8 cellular contexts compared by ENCODE assay signal in the genomic region with DNA sequence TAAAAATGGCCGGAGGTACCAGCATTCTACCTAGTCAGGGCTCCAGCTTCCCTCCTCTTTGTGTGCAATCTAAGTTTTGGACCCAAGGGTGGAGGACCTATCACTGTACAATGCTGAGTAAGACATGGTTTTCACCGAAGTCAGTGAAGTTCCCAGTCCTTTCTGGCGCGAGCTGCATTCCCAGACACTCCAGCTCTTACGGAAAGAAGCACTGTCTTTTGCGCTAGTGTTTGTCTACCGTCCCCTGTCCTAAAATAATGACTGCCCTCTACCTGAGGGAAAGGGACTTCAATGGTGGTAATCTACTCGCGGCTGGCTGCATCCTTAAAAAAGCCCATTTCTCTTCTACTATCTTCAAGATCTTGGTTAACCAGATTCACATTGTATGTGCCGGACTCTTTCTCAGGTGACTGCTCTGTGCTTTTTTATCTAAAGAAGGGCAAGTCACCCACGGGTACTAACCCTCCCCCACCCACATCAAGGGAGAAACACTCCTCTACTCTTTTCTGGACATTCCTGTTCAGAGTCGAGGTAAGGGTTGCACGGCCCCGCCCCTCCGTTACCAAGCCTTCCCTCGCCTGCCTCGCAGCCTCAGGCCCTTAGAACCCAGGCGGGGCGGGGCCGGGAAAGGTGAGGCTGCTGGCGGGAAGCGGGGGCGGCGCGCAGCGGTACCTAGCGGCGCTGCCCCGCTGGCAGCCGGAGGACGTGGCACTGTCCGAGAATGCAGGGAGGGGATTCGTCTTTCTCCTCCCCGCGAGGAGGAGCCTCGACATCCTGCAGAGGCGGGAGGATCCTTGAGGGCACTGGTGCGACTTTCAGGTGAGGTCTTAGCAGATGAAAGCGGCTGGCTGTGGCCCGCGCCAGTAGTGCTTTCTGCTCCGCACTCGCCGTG.
DNase-seq lines count a peak whose midpoint lies in the region; ATAC-seq and TF ChIP-seq lines count a peak whose summit lies in the region.
"Not testable (repeated sequence)": the region's sequence is repeated elsewhere in the genome, so short reads cannot be mapped to it uniquely, and the experiment has no call there.

No MANE protein-coding gene starts in this region.

- ATAC-seq in GM21717 (IDR thresholded peaks at IDR 0.05; ENCODE audit: unreplicated experiment): peak; percentile 73
- ATAC-seq in mucosa of descending colon: peak; percentile 89

- TF ChIP-seq CTCF in epithelial cell of proximal tubule (conservative IDR thresholded peaks at IDR 0.05; ENCODE audit: low read depth, low read length); mucosa of descending colon (IDR thresholded peaks at IDR 0.05): not testable (repeated sequence)

- H3K4me1 Mint-ChIP-seq in IgD-negative memory B cell: peaks cover 6 to 11% (median 11%) of the 10 kb centered on the region in 3 donors

- DNase-seq in CMK (ENCODE audit: low read depth) (peak; percentile 31), OCI-M1 (lab: John Stamatoyannopoulos, UW) (peak; percentile 80), activated T-cell treated with anti-CD3 and anti-CD28 coated beads for 24 hours (ENCODE audit: low read depth) (peak; percentile 54), mucosa of descending colon (peak; percentile 77 to 89 (median 86))
- not testable (repeated sequence) for DNase-seq in epithelial cell of proximal tubule (ENCODE audit: low read depth)
- peak; percentile 55 for DNase-seq in stimulated activated CD8-positive, alpha-beta memory T cell treated with anti-CD3 and anti-CD28 coated beads, Interleukin-12 subunit alpha, Interleukin-12 subunit beta, amount 100 ng/mL, for 4 hours (ENCODE audit: low read depth)

- H3K36me3 Mint-ChIP-seq in IgD-negative memory B cell: not testable (repeated sequence)

- H3K4me1 ChIP-seq in mucosa of descending colon (ENCODE audit: low read depth): not testable (repeated sequence)

- peak overlapping the region; percentile 87 to 92 (median 89) for H3K27ac Mint-ChIP-seq in IgD-negative memory B cell

- not testable (repeated sequence) for H3K36me3 ChIP-seq in mucosa of descending colon (ENCODE audit: low read depth)

- peak overlapping the region; percentile 86 to 96 (median 94) for H3K4me3 Mint-ChIP-seq in IgD-negative memory B cell

- not testable (repeated sequence) for H3K27me3 Mint-ChIP-seq in IgD-negative memory B cell

- not testable (repeated sequence) for H3K9me3 Mint-ChIP-seq in IgD-negative memory B cell

- H3K4me3 ChIP-seq in epithelial cell of proximal tubule (ENCODE audit: low read depth, low read length): peak overlapping the region; percentile 56
- not testable (repeated sequence) for H3K4me3 ChIP-seq in mucosa of descending colon

- H3K9me3 ChIP-seq in mucosa of descending colon: not testable (repeated sequence)

- intact Hi-C loops in mucosa of descending colon (cut with DNase I, micrococcal nuclease): not testable (repeated sequence)
